ENCODE assay signal across 9 cellular contexts in genomic region chr9:127589955-127590370, GRCh38. TPM values are rescaled to one million over a fixed set of nuclear protein-coding genes. Genes with fewer than 3 reads are reported as not detected.
DNase-seq lines count a peak whose midpoint lies in the region; ATAC-seq and TF ChIP-seq lines count a peak whose summit lies in the region.
"Had no signal": no experiment of that assay in that cellular context is flagged by ENCODE, and none has a peak within 500 bp of the region (broad histone marks: within the 10 kb centered on the region; RNA-seq: fewer than 3 reads in every experiment).

No MANE protein-coding gene starts in this region.

- no peaks in the 10 kb centered on the region for H3K23me2 ChIP-seq in H9 (ENCODE audit: insufficient read length, low read depth, low read length, poor library complexity, severe bottlenecking)

- no peak overlapping the region for H4K91ac ChIP-seq in H9 (ENCODE audit: insufficient read length, low read depth, low read length)

- H2BK5ac ChIP-seq in H9 (ENCODE audit: insufficient read length, low read length), result no peak overlapping the region

- H3K36me3 ChIP-seq in heart right ventricle, result no peaks in the 10 kb centered on the region

- H2BK20ac ChIP-seq in H9 (ENCODE audit: low read depth, low read length, poor library complexity, severe bottlenecking), result no peak overlapping the region

- peaks cover 2% of the 10 kb centered on the region; the same call in 1 of the 2 replicates for H3K4me1 ChIP-seq in H9 (ENCODE audit: insufficient read depth, low read length)
- peaks cover 0 to 13% (median 3%) of the 10 kb centered on the region in 9 donors for H3K4me1 ChIP-seq in heart right ventricle

- no peaks in the 10 kb centered on the region for H3K9me3 Mint-ChIP-seq in CD4-positive, alpha-beta T cell
- H3K9me3 Mint-ChIP-seq in H9, result no peaks in the 10 kb centered on the region
- no peaks in the 10 kb centered on the region for H3K9me3 Mint-ChIP-seq in activated naive CD8-positive, alpha-beta T cell treated with anti-CD3 and anti-CD28 coated beads, Interleukin-2, amount 50 U/mL, for 24 hours
- H3K9me3 Mint-ChIP-seq: IgD-negative memory B cell had no signal

- no peaks in the 10 kb centered on the region for H4K20me1 ChIP-seq in H9 (ENCODE audit: control insufficient read depth, insufficient read depth, insufficient read length)

- no peak overlapping the region for H3K27ac Mint-ChIP-seq in CD4-positive, alpha-beta T cell
- H3K27ac Mint-ChIP-seq in H9, result no peak overlapping the region
- H3K27ac Mint-ChIP-seq in activated naive CD8-positive, alpha-beta T cell treated with anti-CD3 and anti-CD28 coated beads, Interleukin-2, amount 50 U/mL, for 24 hours, result no peak overlapping the region
- H3K27ac Mint-ChIP-seq: IgD-negative memory B cell had no signal

- H4K5ac ChIP-seq in H9 (ENCODE audit: insufficient read length, low read depth, low read length), result no peak overlapping the region

- no peak overlapping the region for H3K4me3 Mint-ChIP-seq in CD4-positive, alpha-beta T cell
- H3K4me3 Mint-ChIP-seq in H9, result no peak overlapping the region
- no peak overlapping the region for H3K4me3 Mint-ChIP-seq in activated naive CD8-positive, alpha-beta T cell treated with anti-CD3 and anti-CD28 coated beads, Interleukin-2, amount 50 U/mL, for 24 hours
- H3K4me3 Mint-ChIP-seq: IgD-negative memory B cell had no signal

- no peak overlapping the region for H2BK15ac ChIP-seq in H9 (ENCODE audit: low read depth, low read length)

- WGBS in H9 (ENCODE audit: extremely low coverage, insufficient read length, low lambda C conversion rate), result no CpG with 5 or more reads among the region's 8 CpGs
- 5 to 8% methylated on average over 8 of the region's 8 CpGs for WGBS in heart right ventricle, 2 donors

- H3K18ac ChIP-seq in H9 (ENCODE audit: insufficient read length, low read depth, low read length), result no peak overlapping the region

- no peak for DNase-seq in CD4-positive, alpha-beta T cell
- peak; percentile 70 for DNase-seq in H9
- peak; percentile 25 to 76 for DNase-seq in NCI-H526 (lab: John Stamatoyannopoulos, UW)
- peak; percentile 34 for DNase-seq in activated naive CD8-positive, alpha-beta T cell treated with anti-CD3 and anti-CD28 coated beads, Interleukin-2, amount 50 U/mL, for 24 hours
- DNase-seq in heart right ventricle, result peak; percentile 26 to 75
- DNase-seq in renal cortical epithelial cell (ENCODE audit: low read depth), result peak; percentile 65
- no peak for DNase-seq in NK-92 (lab: John Stamatoyannopoulos, UW; ENCODE audit: unreplicated experiment)

- H3K36me3 Mint-ChIP-seq in CD4-positive, alpha-beta T cell (ENCODE audit: low read depth), result no peaks in the 10 kb centered on the region
- H3K36me3 Mint-ChIP-seq in H9 (ENCODE audit: insufficient read depth in 1 of 3, low read depth in 3 of 3), result no peaks in the 10 kb centered on the region
- H3K36me3 Mint-ChIP-seq in activated naive CD8-positive, alpha-beta T cell treated with anti-CD3 and anti-CD28 coated beads, Interleukin-2, amount 50 U/mL, for 24 hours (ENCODE audit: low read depth), result no peaks in the 10 kb centered on the region
- H3K36me3 Mint-ChIP-seq: IgD-negative memory B cell had no signal

- H3K56ac ChIP-seq in H9 (ENCODE audit: insufficient read length, low read depth, low read length), result no peak overlapping the region

- H3K4me1 Mint-ChIP-seq in CD4-positive, alpha-beta T cell (ENCODE audit: low read depth), result no peaks in the 10 kb centered on the region
- peaks cover 10 to 20% of the 10 kb centered on the region in 2 experiments for H3K4me1 Mint-ChIP-seq in H9
- H3K4me1 Mint-ChIP-seq in activated naive CD8-positive, alpha-beta T cell treated with anti-CD3 and anti-CD28 coated beads, Interleukin-2, amount 50 U/mL, for 24 hours, result no peaks in the 10 kb centered on the region

- H3K4me2 ChIP-seq in H9 (ENCODE audit: insufficient read depth, insufficient read length, low read length), result no peak overlapping the region

- no peak overlapping the region for H2AFZ ChIP-seq in H9 (ENCODE audit: low read length)

- H2BK12ac ChIP-seq in H9 (ENCODE audit: insufficient read length, low read depth, low read length), result no peak overlapping the region

- CTCF ChIA-PET in CD4-positive, alpha-beta T cell (lab: Charles Lee), result interaction anchor here (0.6 to 2.0 kb wide), 7 partner anchors 15 to 331 kb away, joined by 3 to 9 read pairs (median 3); partner anchors contain the start of gene TOR2A

- no peak overlapping the region for H3K4ac ChIP-seq in H9 (ENCODE audit: low read depth, low read length)

- no peak overlapping the region for H2AK5ac ChIP-seq in H9 (ENCODE audit: insufficient read length, low read length)

- H2BK120ac ChIP-seq in H9 (ENCODE audit: low read depth, low read length, poor library complexity, severe bottlenecking), result no peak overlapping the region

- no peaks in the 10 kb centered on the region for H3K79me2 ChIP-seq in H9 (ENCODE audit: insufficient read depth, low read length)

- TF ChIP-seq CTCF in CD4-positive, alpha-beta T cell (IDR thresholded peaks at IDR 0.05), result peak; percentile 86
- TF ChIP-seq CTCF in H9 (conservative IDR thresholded peaks at IDR 0.05) (peak; percentile 93), heart right ventricle (IDR thresholded peaks at IDR 0.05) (peak; percentile 85 to 98 (median 94))

- POLR2A ChIA-PET in CD4-positive, alpha-beta T cell (lab: Charles Lee), result interaction anchor here (1.2 to 1.6 kb wide), 3 partner anchors 18 to 145 kb away, joined by 4 to 8 read pairs (median 4); partner anchors contain the start of gene TOR2A

- no peak overlapping the region for H3K9ac ChIP-seq in H9 (ENCODE audit: extremely low read depth, insufficient read length, low read length)

- no peak overlapping the region for H3T11ph ChIP-seq in H9 (ENCODE audit: low read length)

- intact Hi-C loops in CD4-positive, alpha-beta T cell (cut with DNase I, micrococcal nuclease), result loop anchor here (1.0 to 10.0 kb wide), 5 partner anchors 144 to 645 kb away; partner anchors contain the start of gene CDK9 (in 1 of the 2)
- intact Hi-C loops in heart right ventricle (cut with DNase I), result loop anchor here (1.0 to 10.0 kb wide), 15 partner anchors 52 to 385 kb away; partner anchors contain the start of gene CDK9 (in 1 of the 10)

- H3K27me3 ChIP-seq in CD4-positive, alpha-beta T cell (ENCODE audit: control insufficient read depth, insufficient read depth, low read length), result no peaks in the 10 kb centered on the region
- H3K27me3 ChIP-seq in H9 (ENCODE audit: insufficient read depth, low read length), result no peaks in the 10 kb centered on the region
- no peaks in the 10 kb centered on the region for H3K27me3 ChIP-seq in heart right ventricle

- no peaks in the 10 kb centered on the region for H3K9me3 ChIP-seq in CD4-positive, alpha-beta T cell (ENCODE audit: control insufficient read depth, low read length)
- H3K9me3 ChIP-seq in H9 (ENCODE audit: control insufficient read depth, low read depth, low read length), result no peaks in the 10 kb centered on the region
- H3K9me3 ChIP-seq in heart right ventricle, result no peaks in the 10 kb centered on the region

- no peak overlapping the region for H4K8ac ChIP-seq in H9 (replicated peaks; ENCODE audit: insufficient read length, low read depth, low read length)

- no peak overlapping the region for H3K4me3 ChIP-seq in heart right ventricle

- no peak overlapping the region for H3K27ac ChIP-seq in CD4-positive, alpha-beta T cell (ENCODE audit: low read depth, low read length)
- no peak overlapping the region for H3K27ac ChIP-seq in H9 (ENCODE audit: insufficient read length, low read depth, low read length)
- H3K27ac ChIP-seq in heart right ventricle, result no peak overlapping the region

- no peak overlapping the region for H3K14ac ChIP-seq in H9 (ENCODE audit: insufficient read depth, low read length)

- no peak overlapping the region for H3K23ac ChIP-seq in H9 (ENCODE audit: insufficient read length, low read depth, low read length)

- H3K27me3 Mint-ChIP-seq in CD4-positive, alpha-beta T cell, result peaks cover 20% of the 10 kb centered on the region
- H3K27me3 Mint-ChIP-seq in H9 (ENCODE audit: low read depth), result peaks cover 3% of the 10 kb centered on the region
- H3K27me3 Mint-ChIP-seq in activated naive CD8-positive, alpha-beta T cell treated with anti-CD3 and anti-CD28 coated beads, Interleukin-2, amount 50 U/mL, for 24 hours, result peaks cover 15% of the 10 kb centered on the region

- ATAC-seq in CD4-positive, alpha-beta T cell (ENCODE audit: poor library complexity), result peak; percentile 64
- peak; percentile 41 for ATAC-seq in activated naive CD8-positive, alpha-beta T cell treated with anti-CD3 and anti-CD28 coated beads, Interleukin-2, amount 50 U/mL, for 24 hours
- ATAC-seq in heart right ventricle (peak in 7 of 8 donors; percentile 48 to 70 (median 62)), HG03139 (IDR thresholded peaks at IDR 0.05; ENCODE audit: unreplicated experiment) (no peak)

- no peaks in the 10 kb centered on the region for H3K79me1 ChIP-seq in H9 (ENCODE audit: insufficient read depth, low read depth, low read length, poor library complexity, severe bottlenecking)

RNA-seq across cellular contexts. Expression of gene STXBP1, which starts 22.1 kb away (rescaled TPM):
- 1 to 10 TPM; 1.9 to 3.4 TPM for total RNA-seq in CD4-positive, alpha-beta T cell
- total RNA-seq in H9 (2021) (22.1 and 22.3 TPM in 2 replicates), heart right ventricle (10 to 100 TPM; 36.8 to 59.2 (median 49.4) TPM), renal cortical epithelial cell (10.8 and 37.5 TPM in 2 replicates)
- polyA plus RNA-seq in heart right ventricle, result 10 to 100 TPM; 14.4 to 16.5 TPM

Comparison
In these comparisons a context has a peak if more than half of its experiments do, and no peak if none do; other contexts are left out.
1. DNase-seq: peak in H9 (single experiment), NCI-H526 (2 of 2), activated naive CD8-positive, alpha-beta T cell treated with anti-CD3 and anti-CD28 coated beads, Interleukin-2, amount 50 U/mL, for 24 hours (single experiment), heart right ventricle (2 of 2) and renal cortical epithelial cell (single experiment); none in CD4-positive, alpha-beta T cell (0 of 10) and NK-92 (single experiment).
2. Peak in every context shown above with its lines, with median percentiles within 50 percentile points of each other: CTCF ChIP-seq.